7 cellular contexts compared by ENCODE assay signal in the genomic region with DNA sequence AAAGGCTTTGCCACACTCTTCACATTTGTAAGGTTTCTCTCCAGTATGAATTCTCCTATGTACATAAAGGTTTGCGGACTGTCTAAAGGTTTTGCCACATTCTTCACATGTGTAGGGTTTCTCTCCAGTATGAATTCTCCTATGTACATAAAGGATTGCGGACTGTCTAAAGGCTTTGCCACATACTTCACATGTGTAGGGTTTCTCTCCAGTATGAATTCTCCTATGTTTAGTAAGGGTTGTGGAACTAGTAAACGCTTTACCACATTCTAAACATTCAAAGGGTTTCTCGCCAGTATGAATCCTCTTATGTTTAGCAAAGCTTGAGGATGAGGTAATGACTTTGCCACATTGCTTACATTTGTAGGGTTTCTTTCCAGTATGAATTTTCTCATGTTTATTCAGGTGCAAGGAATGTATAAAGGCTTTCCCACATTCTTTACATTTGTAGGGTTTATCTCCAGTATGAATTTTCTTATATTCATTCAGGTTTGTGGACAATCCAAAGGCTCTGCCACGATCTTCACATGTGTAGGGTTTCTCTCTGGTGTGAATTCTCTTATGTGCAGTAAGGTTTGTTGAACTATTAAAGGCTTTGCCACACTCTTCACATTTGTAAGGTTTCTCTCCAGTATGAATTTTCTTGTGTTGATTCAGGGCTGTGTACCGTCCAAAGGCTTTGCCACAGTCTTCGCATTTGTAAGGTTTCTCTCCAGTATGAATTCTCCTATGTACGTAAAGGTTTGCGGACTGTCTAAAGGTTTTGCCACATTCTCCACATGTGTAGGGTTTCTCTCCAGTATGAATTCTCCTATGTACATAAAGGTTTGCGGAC. TPM values are rescaled to one million over a fixed set of nuclear protein-coding genes. Genes with fewer than 3 reads are reported as not detected.
DNase-seq lines count a peak whose midpoint lies in the region; ATAC-seq, FAIRE-seq and TF ChIP-seq lines count a peak whose summit lies in the region.
"Not testable (repeated sequence)": the region's sequence is repeated elsewhere in the genome, so short reads cannot be mapped to it uniquely, and the experiment has no call there.

No MANE protein-coding gene starts in this region.

- not testable (repeated sequence) for H3K56ac ChIP-seq in mesendoderm (ENCODE audit: low read length)

- not testable (repeated sequence) for H2BK120ac ChIP-seq in mesendoderm (ENCODE audit: low read depth, low read length)

- peaks cover 32% of the 10 kb centered on the region for H3K36me3 Mint-ChIP-seq in Calu3 (ENCODE audit: insufficient read depth, unreplicated experiment)
- peaks cover 82% of the 10 kb centered on the region for H3K36me3 Mint-ChIP-seq in activated CD4-positive, alpha-beta memory T cell treated with anti-CD3 and anti-CD28 coated beads for 36 hours
- H3K36me3 Mint-ChIP-seq in endothelial cell (ENCODE audit: low read depth, unreplicated experiment): peaks cover 83% of the 10 kb centered on the region
- peaks cover 79% of the 10 kb centered on the region for H3K36me3 Mint-ChIP-seq in progenitor cell of endocrine pancreas (ENCODE audit: insufficient read depth)

- H3K4me3 ChIP-seq in HUES48 (ENCODE audit: low read depth, low read length): peak overlapping the region; percentile 50
- H3K4me3 ChIP-seq in GM12878: not testable (repeated sequence)
- peak overlapping the region; percentile 49 for H3K4me3 ChIP-seq in mesendoderm (ENCODE audit: low read length)

- RAD21 ChIA-PET in GM12878 (lab: Charles Lee; ENCODE audit: unreplicated experiment): not testable (repeated sequence)

- H3K23ac ChIP-seq in mesendoderm (ENCODE audit: low read length): not testable (repeated sequence)

- H3K9ac ChIP-seq in HUES48 (ENCODE audit: low read depth, low read length); GM12878 (ENCODE audit: control insufficient read depth, insufficient read depth, low read length); mesendoderm (ENCODE audit: low read length): not testable (repeated sequence)

- H3K4me1 ChIP-seq in HUES48 (ENCODE audit: control insufficient read depth, insufficient read depth, low read length); GM12878 (ENCODE audit: control insufficient read depth, insufficient read depth, low read length); mesendoderm (ENCODE audit: control insufficient read depth, low read depth, low read length): not testable (repeated sequence)

- H3K9me3 Mint-ChIP-seq in Calu3 (ENCODE audit: low read depth, unreplicated experiment) (peaks cover 11% of the 10 kb centered on the region), endothelial cell (ENCODE audit: unreplicated experiment) (peaks cover 81% of the 10 kb centered on the region), progenitor cell of endocrine pancreas (ENCODE audit: low read depth) (peaks cover 50% of the 10 kb centered on the region)
- peaks cover 82% of the 10 kb centered on the region for H3K9me3 Mint-ChIP-seq in activated CD4-positive, alpha-beta memory T cell treated with anti-CD3 and anti-CD28 coated beads for 36 hours

- TF ChIP-seq EP300 in GM12878 (IDR thresholded peaks at IDR 0.05; ENCODE audit: borderline replicate concordance in 1 of 2, control insufficient read depth in 1 of 2, low read depth in 2 of 2, low read length in 2 of 2): not testable (repeated sequence)

- POLR2A ChIA-PET in activated CD4-positive, alpha-beta memory T cell treated with anti-CD3 and anti-CD28 coated beads for 36 hours (lab: Charles Lee); GM12878 (lab: Charles Lee): not testable (repeated sequence)

- H3K27ac Mint-ChIP-seq in Calu3 (ENCODE audit: unreplicated experiment): peak overlapping the region; percentile 84
- peak overlapping the region; percentile 20 for H3K27ac Mint-ChIP-seq in activated CD4-positive, alpha-beta memory T cell treated with anti-CD3 and anti-CD28 coated beads for 36 hours
- not testable (repeated sequence) for H3K27ac Mint-ChIP-seq in endothelial cell (ENCODE audit: unreplicated experiment)
- H3K27ac Mint-ChIP-seq in progenitor cell of endocrine pancreas: peak overlapping the region; percentile 92

- H2AFZ ChIP-seq in GM12878 (ENCODE audit: control insufficient read depth, low read depth, low read length): not testable (repeated sequence)

- not testable (repeated sequence) for TF ChIP-seq RAD21 in GM12878 (IDR thresholded peaks at IDR 0.05; ENCODE audit: insufficient read depth, low read depth, low read length)

- BruUV-seq in Calu3 (replicated peaks; lab: Mats Ljungman, UMichigan); GM12878 (replicated peaks; lab: Mats Ljungman, UMichigan): not testable (repeated sequence)

- CTCF ChIA-PET in Calu3 (lab: Charles Lee); activated CD4-positive, alpha-beta memory T cell treated with anti-CD3 and anti-CD28 coated beads for 36 hours (lab: Charles Lee); GM12878 (lab: Yijun Ruan, JAX): not testable (repeated sequence)

- H3K27ac ChIP-seq in HUES48 (ENCODE audit: low read depth, low read length); GM12878 (ENCODE audit: control insufficient read depth, insufficient read depth); mesendoderm (ENCODE audit: low read depth, low read length): not testable (repeated sequence)

- H2BK5ac ChIP-seq in mesendoderm (ENCODE audit: low read length): not testable (repeated sequence)

- H4K5ac ChIP-seq in mesendoderm (ENCODE audit: low read length): not testable (repeated sequence)

- H3K4ac ChIP-seq in mesendoderm (ENCODE audit: low read depth, low read length): not testable (repeated sequence)

- H4K20me1 ChIP-seq in GM12878 (ENCODE audit: control insufficient read depth, insufficient read depth): not testable (repeated sequence)

- H2BK15ac ChIP-seq in mesendoderm (replicated peaks; ENCODE audit: low read depth): not testable (repeated sequence)

- not testable (repeated sequence) for H3K18ac ChIP-seq in mesendoderm (ENCODE audit: low read length)

- H3K79me2 ChIP-seq in GM12878 (ENCODE audit: control insufficient read depth, insufficient read depth, low read length); mesendoderm (ENCODE audit: control insufficient read depth, insufficient read depth, low read length): not testable (repeated sequence)

- intact Hi-C loops in Calu3 (cut with micrococcal nuclease; ENCODE audit: unreplicated experiment); GM12878 (cut with micrococcal nuclease; ENCODE audit: unreplicated experiment): not testable (repeated sequence)
- intact Hi-C loops in activated CD4-positive, alpha-beta memory T cell treated with anti-CD3 and anti-CD28 coated beads for 36 hours (cut with micrococcal nuclease): loop anchor here (10.0 kb wide), 1 partner anchor 68 kb away; no protein-coding TSS in a partner anchor

- H3K36me3 ChIP-seq in HUES48 (ENCODE audit: control insufficient read depth, insufficient read depth, low read length): peaks cover 74% of the 10 kb centered on the region
- not testable (repeated sequence) for H3K36me3 ChIP-seq in GM12878 (ENCODE audit: control insufficient read depth in 2 of 2, insufficient read depth in 2 of 2, low read length in 1 of 2); mesendoderm (ENCODE audit: control insufficient read depth, insufficient read depth, low read length)

- H3K9me3 ChIP-seq in HUES48 (ENCODE audit: control insufficient read depth, insufficient read depth, low read length) (peaks cover 99% of the 10 kb centered on the region), GM12878 (replicated peaks; ENCODE audit: control insufficient read depth, insufficient read depth, low read length) (peaks cover 54% of the 10 kb centered on the region)

- H3K27me3 Mint-ChIP-seq in Calu3 (ENCODE audit: unreplicated experiment); activated CD4-positive, alpha-beta memory T cell treated with anti-CD3 and anti-CD28 coated beads for 36 hours; progenitor cell of endocrine pancreas: not testable (repeated sequence)
- peaks cover 15% of the 10 kb centered on the region for H3K27me3 Mint-ChIP-seq in endothelial cell (ENCODE audit: unreplicated experiment)

- not testable (repeated sequence) for ATAC-seq in GM12878

- TF ChIP-seq CTCF in Calu3 (IDR thresholded peaks at IDR 0.05; ENCODE audit: unreplicated experiment); GM12878 (IDR thresholded peaks at IDR 0.05 in 2 of 3, conservative IDR thresholded peaks at IDR 0.05 in 1 of 3; ENCODE audit: control insufficient read depth in 2 of 3, extremely low read depth in 1 of 3, insufficient read depth in 1 of 3, low read depth in 3 of 3, low read length in 3 of 3); endothelial cell (IDR thresholded peaks at IDR 0.05; ENCODE audit: unreplicated experiment); progenitor cell of endocrine pancreas (IDR thresholded peaks at IDR 0.05; ENCODE audit: unreplicated experiment): not testable (repeated sequence)

- H3K4me1 Mint-ChIP-seq in Calu3 (ENCODE audit: low read depth, unreplicated experiment); activated CD4-positive, alpha-beta memory T cell treated with anti-CD3 and anti-CD28 coated beads for 36 hours (ENCODE audit: low read depth); endothelial cell (ENCODE audit: unreplicated experiment); progenitor cell of endocrine pancreas (ENCODE audit: low read depth): not testable (repeated sequence)

- H3K79me1 ChIP-seq in mesendoderm (ENCODE audit: low read length): not testable (repeated sequence)

- not testable (repeated sequence) for H3K4me2 ChIP-seq in GM12878 (ENCODE audit: control insufficient read depth, insufficient read depth); mesendoderm (ENCODE audit: low read length)

- H2AK5ac ChIP-seq in mesendoderm (ENCODE audit: low read length): not testable (repeated sequence)

- not testable (repeated sequence) for FAIRE-seq in GM12878 (lab: Jason Lieb, UNC)

- SMC1A ChIA-PET in GM12878 (lab: Charles Lee; ENCODE audit: uncharacterized antibody, unreplicated experiment): interaction anchor here (0.6 kb wide), 1 partner anchor 101 kb away, joined by 3 read pairs; no protein-coding TSS in a partner anchor

- H3K4me3 Mint-ChIP-seq in Calu3 (ENCODE audit: low read depth, unreplicated experiment); progenitor cell of endocrine pancreas (ENCODE audit: low read depth): not testable (repeated sequence)
- peak overlapping the region; percentile 3 for H3K4me3 Mint-ChIP-seq in activated CD4-positive, alpha-beta memory T cell treated with anti-CD3 and anti-CD28 coated beads for 36 hours
- H3K4me3 Mint-ChIP-seq in endothelial cell (ENCODE audit: unreplicated experiment): peak overlapping the region; percentile 89

- not testable (repeated sequence) for DNase-seq in Calu3; activated CD4-positive, alpha-beta memory T cell treated with anti-CD3 and anti-CD28 coated beads for 36 hours; GM12878 (ENCODE audit: low read depth, low spot score); endothelial cell (ENCODE audit: low spot score); progenitor cell of endocrine pancreas (ENCODE audit: low spot score, unreplicated experiment)
- DNase-seq in mesendoderm: peak; percentile 3

- not testable (repeated sequence) for TF ChIP-seq POLR2A in GM12878 (IDR thresholded peaks at IDR 0.05; ENCODE audit: low read depth, low read length)

- H4K8ac ChIP-seq in mesendoderm (ENCODE audit: low read depth, low read length): not testable (repeated sequence)

- in situ Hi-C loops in GM12878 (cut with MboI): not testable (repeated sequence)

- WGBS in GM12878 (ENCODE audit: insufficient coverage, insufficient replicate concordance, low lambda C conversion rate, missing lambda C conversion rate): 98% methylated on average over 10 of the region's 10 CpGs
- no CpG with 5 or more reads among the region's 10 CpGs for WGBS in mesendoderm (ENCODE audit: extremely low coverage, insufficient coverage, low lambda C conversion rate)

- H3K27me3 ChIP-seq in HUES48 (ENCODE audit: control insufficient read depth, insufficient read depth, low read length); GM12878 (replicated peaks in 1 of 2; ENCODE audit: control insufficient read depth in 2 of 2, insufficient read depth in 2 of 2, low read length in 1 of 2); mesendoderm (ENCODE audit: insufficient read depth, low read length, poor library complexity): not testable (repeated sequence)

RNA-seq across cellular contexts. Expression of gene ZNF721, which starts 56.1 kb away (rescaled TPM):
- total RNA-seq in Calu3 (2022): 21.3 and 25.4 TPM in 2 replicates
- total RNA-seq in activated CD4-positive, alpha-beta memory T cell treated with anti-CD3 and anti-CD28 coated beads for 36 hours: 10 to 100 TPM; 31.0 to 31.8 TPM
- total RNA-seq in GM12878 (2013; cell fraction: nucleolus; rRNA removed): 122 and 131 TPM in 2 replicates
- total RNA-seq in GM12878 (2014; rRNA removed): 21.1 and 31.4 TPM in 2 replicates
- 31.5 and 32.4 TPM in 2 replicates for total RNA-seq in GM12878 (2014; rRNA removed; fragmentation: Illumina TruSeq; extraction: Trizol)
- total RNA-seq in GM12878 (2021): 19.0 and 21.6 TPM in 2 replicates
- 25.5 TPM for polyA plus RNA-seq in GM12878 (2011; ENCODE audit: low read depth)
- 23.0 and 34.1 TPM in 2 replicates for polyA plus RNA-seq in GM12878 (2011; rRNA removed)
- polyA plus RNA-seq in GM12878 (2011; cell fraction: cytosol; rRNA removed): 12.1 and 15.3 TPM in 2 replicates
- polyA plus RNA-seq in GM12878 (2011; cell fraction: nucleus; rRNA removed): 18.8 and 24.2 TPM in 2 replicates
- polyA plus RNA-seq in GM12878 (2012): 22.2 and 22.8 TPM in 2 replicates
- polyA plus RNA-seq in GM12878 (2014; fragmentation: Illumina TruSeq; extraction: Trizol): 27.8 and 38.2 TPM in 2 replicates
- polyA plus RNA-seq in GM12878 (2014; fragmentation: Nextera tagmentation; extraction: Ambion mirVana): 10 to 100 TPM; 23.0 to 29.5 TPM
- polyA plus RNA-seq in GM12878 (2014; rRNA removed): 20.2 and 22.4 TPM in 2 replicates
- polyA plus RNA-seq in GM12878 (2016; fragmentation: Nextera tagmentation; extraction: Ambion mirVana): 10 to 100 TPM; 24.8 to 27.2 TPM
- 21.3 and 21.6 TPM in 2 replicates for polyA minus RNA-seq in GM12878 (2011; rRNA and poly(A)+ RNA removed)
- 8.2 and 15.0 TPM in 2 replicates for polyA minus RNA-seq in GM12878 (2011; cell fraction: cytosol; rRNA and poly(A)+ RNA removed)
- polyA minus RNA-seq in GM12878 (2011; cell fraction: nucleus; rRNA and poly(A)+ RNA removed): 21.6 and 28.1 TPM in 2 replicates
- total RNA-seq in endothelial cell (ENCODE audit: unreplicated experiment): 32.5 TPM
- 36.1 TPM for polyA plus RNA-seq in mesendoderm (2013, experiment 1 of 2)
- 37.7 TPM for polyA plus RNA-seq in mesendoderm (2013, experiment 2 of 2)
- 48.6 and 48.7 TPM in 2 replicates for total RNA-seq in progenitor cell of endocrine pancreas

RNA-seq across cellular contexts. Expression of gene PIGG, which starts 56.1 kb away (rescaled TPM):
- 44.9 and 48.0 TPM in 2 replicates for total RNA-seq in Calu3 (2022)
- total RNA-seq in activated CD4-positive, alpha-beta memory T cell treated with anti-CD3 and anti-CD28 coated beads for 36 hours: 10 to 100 TPM; 38.9 to 42.2 TPM
- 231 and 241 TPM in 2 replicates for total RNA-seq in GM12878 (2013; cell fraction: nucleolus; rRNA removed)
- 33.2 and 34.9 TPM in 2 replicates for total RNA-seq in GM12878 (2014; rRNA removed)
- 19.9 and 20.1 TPM in 2 replicates for total RNA-seq in GM12878 (2014; rRNA removed; fragmentation: Illumina TruSeq; extraction: Trizol)
- total RNA-seq in GM12878 (2021): 36.1 and 38.4 TPM in 2 replicates
- polyA plus RNA-seq in GM12878 (2011; ENCODE audit: low read depth): 15.9 TPM
- polyA plus RNA-seq in GM12878 (2011; rRNA removed): 55.5 and 64.3 TPM in 2 replicates
- 35.8 and 42.9 TPM in 2 replicates for polyA plus RNA-seq in GM12878 (2011; cell fraction: cytosol; rRNA removed)
- polyA plus RNA-seq in GM12878 (2011; cell fraction: nucleus; rRNA removed): 328 and 344 TPM in 2 replicates
- 27.4 and 33.3 TPM in 2 replicates for polyA plus RNA-seq in GM12878 (2012)
- polyA plus RNA-seq in GM12878 (2014; fragmentation: Illumina TruSeq; extraction: Trizol): 17.3 and 21.6 TPM in 2 replicates
- 10 to 100 TPM in 1 of 2 experiments, 1 to 10 TPM in 1; 8.0 to 18.0 TPM for polyA plus RNA-seq in GM12878 (2014; fragmentation: Nextera tagmentation; extraction: Ambion mirVana)
- 36.4 and 38.2 TPM in 2 replicates for polyA plus RNA-seq in GM12878 (2014; rRNA removed)
- 10 to 100 TPM; 34.0 to 35.7 TPM for polyA plus RNA-seq in GM12878 (2016; fragmentation: Nextera tagmentation; extraction: Ambion mirVana)
- polyA minus RNA-seq in GM12878 (2011; rRNA and poly(A)+ RNA removed): 51.7 and 76.2 TPM in 2 replicates
- 15.5 and 17.2 TPM in 2 replicates for polyA minus RNA-seq in GM12878 (2011; cell fraction: cytosol; rRNA and poly(A)+ RNA removed)
- 89.5 and 142 TPM in 2 replicates for polyA minus RNA-seq in GM12878 (2011; cell fraction: nucleus; rRNA and poly(A)+ RNA removed)
- 74.0 TPM for total RNA-seq in endothelial cell (ENCODE audit: unreplicated experiment)
- polyA plus RNA-seq in mesendoderm (2013, experiment 1 of 2): 22.2 TPM
- polyA plus RNA-seq in mesendoderm (2013, experiment 2 of 2): 20.2 TPM
- 73.5 and 76.6 TPM in 2 replicates for total RNA-seq in progenitor cell of endocrine pancreas
